In the genomic region with DNA sequence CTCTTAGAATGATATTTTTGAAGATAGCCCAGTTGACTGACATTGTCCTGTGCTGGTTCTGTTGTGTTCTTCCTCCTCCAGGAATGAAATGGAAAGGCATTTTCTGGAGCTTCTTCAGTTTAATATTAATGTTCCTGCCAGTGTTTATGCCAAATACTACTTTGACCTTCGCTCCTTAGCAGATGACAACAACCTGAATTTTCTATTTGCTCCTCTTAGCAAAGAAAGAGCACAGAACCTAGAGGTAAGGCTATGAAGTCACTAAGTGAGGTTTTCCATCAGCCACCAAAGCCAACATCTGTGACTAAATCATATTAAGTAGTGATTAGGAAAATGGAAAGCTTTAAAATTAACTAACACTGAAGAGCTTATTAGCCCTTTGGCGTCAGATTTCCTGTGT, we compare ENCODE assay signal across 1 cellular context.
A peak's percentile ranks its signal among the peaks of the same experiment; 100 is the strongest.
TF ChIP-seq lines count a peak whose summit lies in the region.

No MANE protein-coding gene starts in this region.

TF ChIP-seq in HepG2, 621 proteins besides CTCF, POLR2A, EP300 and RAD21:
- TF ChIP-seq ZNF660 (CRISPR knock-in tag; IDR thresholded peaks at IDR 0.05; ENCODE audit: borderline replicate concordance, low read depth) = no peak
- TF ChIP-seq MZF1 (CRISPR knock-in tag; IDR thresholded peaks at IDR 0.05; ENCODE audit: borderline replicate concordance) = no peak
- peak; percentile 22; the same call in 1 of the 2 replicates for TF ChIP-seq HNF4A (CRISPR knock-in tag; IDR thresholded peaks at IDR 0.05)
- TF ChIP-seq ZNF20 (CRISPR knock-in tag; IDR thresholded peaks at IDR 0.05) = no peak
- TF ChIP-seq DZIP1 (CRISPR knock-in tag; IDR thresholded peaks at IDR 0.05) = no peak
- TF ChIP-seq GMEB1 (CRISPR knock-in tag; IDR thresholded peaks at IDR 0.05; ENCODE audit: borderline replicate concordance) = no peak
- TF ChIP-seq ELF3 (CRISPR knock-in tag; IDR thresholded peaks at IDR 0.05) = 0 out of 2 replicates have a peak, but pooled peaks have one; percentile 1
- TF ChIP-seq, protein P1, sequence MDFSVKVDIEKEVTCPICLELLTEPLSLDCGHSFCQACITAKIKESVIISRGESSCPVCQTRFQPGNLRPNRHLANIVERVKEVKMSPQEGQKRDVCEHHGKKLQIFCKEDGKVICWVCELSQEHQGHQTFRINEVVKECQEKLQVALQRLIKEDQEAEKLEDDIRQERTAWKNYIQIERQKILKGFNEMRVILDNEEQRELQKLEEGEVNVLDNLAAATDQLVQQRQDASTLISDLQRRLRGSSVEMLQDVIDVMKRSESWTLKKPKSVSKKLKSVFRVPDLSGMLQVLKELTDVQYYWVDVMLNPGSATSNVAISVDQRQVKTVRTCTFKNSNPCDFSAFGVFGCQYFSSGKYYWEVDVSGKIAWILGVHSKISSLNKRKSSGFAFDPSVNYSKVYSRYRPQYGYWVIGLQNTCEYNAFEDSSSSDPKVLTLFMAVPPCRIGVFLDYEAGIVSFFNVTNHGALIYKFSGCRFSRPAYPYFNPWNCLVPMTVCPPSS (IDR thresholded peaks at IDR 0.05) = no peak
- TF ChIP-seq, protein P2, sequence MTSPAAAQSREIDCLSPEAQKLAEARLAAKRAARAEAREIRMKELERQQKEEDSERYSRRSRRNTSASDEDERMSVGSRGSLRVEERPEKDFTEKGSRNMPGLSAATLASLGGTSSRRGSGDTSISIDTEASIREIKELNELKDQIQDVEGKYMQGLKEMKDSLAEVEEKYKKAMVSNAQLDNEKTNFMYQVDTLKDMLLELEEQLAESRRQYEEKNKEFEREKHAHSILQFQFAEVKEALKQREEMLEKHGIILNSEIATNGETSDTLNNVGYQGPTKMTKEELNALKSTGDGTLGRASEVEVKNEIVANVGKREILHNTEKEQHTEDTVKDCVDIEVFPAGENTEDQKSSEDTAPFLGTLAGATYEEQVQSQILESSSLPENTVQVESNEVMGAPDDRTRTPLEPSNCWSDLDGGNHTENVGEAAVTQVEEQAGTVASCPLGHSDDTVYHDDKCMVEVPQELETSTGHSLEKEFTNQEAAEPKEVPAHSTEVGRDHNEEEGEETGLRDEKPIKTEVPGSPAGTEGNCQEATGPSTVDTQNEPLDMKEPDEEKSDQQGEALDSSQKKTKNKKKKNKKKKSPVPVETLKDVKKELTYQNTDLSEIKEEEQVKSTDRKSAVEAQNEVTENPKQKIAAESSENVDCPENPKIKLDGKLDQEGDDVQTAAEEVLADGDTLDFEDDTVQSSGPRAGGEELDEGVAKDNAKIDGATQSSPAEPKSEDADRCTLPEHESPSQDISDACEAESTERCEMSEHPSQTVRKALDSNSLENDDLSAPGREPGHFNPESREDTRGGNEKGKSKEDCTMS (CRISPR knock-in tag; conservative IDR thresholded peaks at IDR 0.05) = no peak
- TF ChIP-seq ZNF230 (CRISPR knock-in tag; IDR thresholded peaks at IDR 0.05) = no peak
- TF ChIP-seq ZBTB34 (CRISPR knock-in tag; IDR thresholded peaks at IDR 0.05) = no peak
- TF ChIP-seq KDM5B (CRISPR knock-in tag; IDR thresholded peaks at IDR 0.05; ENCODE audit: borderline replicate concordance) = no peak
- no peak for TF ChIP-seq ZNF354B (CRISPR knock-in tag; IDR thresholded peaks at IDR 0.05)
- TF ChIP-seq, protein P3, sequence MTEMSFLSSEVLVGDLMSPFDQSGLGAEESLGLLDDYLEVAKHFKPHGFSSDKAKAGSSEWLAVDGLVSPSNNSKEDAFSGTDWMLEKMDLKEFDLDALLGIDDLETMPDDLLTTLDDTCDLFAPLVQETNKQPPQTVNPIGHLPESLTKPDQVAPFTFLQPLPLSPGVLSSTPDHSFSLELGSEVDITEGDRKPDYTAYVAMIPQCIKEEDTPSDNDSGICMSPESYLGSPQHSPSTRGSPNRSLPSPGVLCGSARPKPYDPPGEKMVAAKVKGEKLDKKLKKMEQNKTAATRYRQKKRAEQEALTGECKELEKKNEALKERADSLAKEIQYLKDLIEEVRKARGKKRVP (CRISPR knock-in tag; IDR thresholded peaks at IDR 0.05) = 0 out of 4 replicates have a peak, but pooled peaks of 1 of the 2 experiments have one; percentile 12
- 0 out of 2 replicates have a peak, but pooled peaks have one; percentile 5 for TF ChIP-seq POLR2AphosphoS2 (IDR thresholded peaks at IDR 0.05; ENCODE audit: low read depth, low read length)
- TF ChIP-seq FOXP1 (IDR thresholded peaks at IDR 0.05) = no peak
- 0 out of 2 replicates have a peak, but pooled peaks have one; percentile 15 for TF ChIP-seq FOXP1 (CRISPR knock-in tag; IDR thresholded peaks at IDR 0.05)
